8 cellular contexts compared by ENCODE assay signal in genomic region chr2:61993422-61994024, GRCh38.
DNase-seq lines count a peak whose midpoint lies in the region; TF ChIP-seq lines count a peak whose summit lies in the region.

No MANE protein-coding gene starts in this region.

- TF ChIP-seq CTCF in SK-N-SH (IDR thresholded peaks at IDR 0.05) (peak; percentile 87), esophagus muscularis mucosa (IDR thresholded peaks at IDR 0.05) (peak; percentile 56 to 71 (median 64)), neural progenitor cell (IDR thresholded peaks at IDR 0.05) (peak; percentile 75)

- no peak overlapping the region for H3K9ac ChIP-seq in SK-N-SH
- no peak overlapping the region for H3K9ac ChIP-seq in neural progenitor cell

- TF ChIP-seq POLR2A in esophagus muscularis mucosa (IDR thresholded peaks at IDR 0.05; ENCODE audit: low read depth), result no peak

- H3K4me3 ChIP-seq in SK-N-SH (ENCODE audit: low read depth in 2 of 2, low read length in 1 of 2), result no peak overlapping the region; a peak in 1 of 4 replicates
- no peak overlapping the region for H3K4me3 ChIP-seq in esophagus muscularis mucosa
- H3K4me3 ChIP-seq in neural progenitor cell, result no peak overlapping the region

- no peaks in the 10 kb centered on the region for H3K27me3 ChIP-seq in SK-N-SH (ENCODE audit: insufficient read depth)
- no peaks in the 10 kb centered on the region for H3K27me3 ChIP-seq in esophagus muscularis mucosa
- no peaks in the 10 kb centered on the region for H3K27me3 ChIP-seq in neural progenitor cell

- no peaks in the 10 kb centered on the region for H3K9me3 Mint-ChIP-seq in neural progenitor cell

- peaks cover 0 to 2% of the 10 kb centered on the region in 2 experiments; a peak in 1 of 4 replicates for H3K4me1 ChIP-seq in SK-N-SH (ENCODE audit: control insufficient read depth in 1 of 2, insufficient read depth in 2 of 2, low read depth in 1 of 2, low read length in 1 of 2)
- peaks cover 0 to 10% (median 3%) of the 10 kb centered on the region in 4 donors for H3K4me1 ChIP-seq in esophagus muscularis mucosa
- H3K4me1 ChIP-seq in neural progenitor cell, result peaks cover 3% of the 10 kb centered on the region

- H3K9me3 ChIP-seq in SK-N-SH, result no peaks in the 10 kb centered on the region
- no peaks in the 10 kb centered on the region for H3K9me3 ChIP-seq in esophagus muscularis mucosa
- H3K9me3 ChIP-seq in neural progenitor cell (ENCODE audit: low read depth), result no peaks in the 10 kb centered on the region

- H3K36me3 Mint-ChIP-seq in neural progenitor cell, result peaks cover 1% of the 10 kb centered on the region

- H3K27ac ChIP-seq in SK-N-SH (ENCODE audit: low read depth in 2 of 2, low read length in 1 of 2) (no peak overlapping the region), esophagus muscularis mucosa (replicated peaks in 1 of 4) (no peak overlapping the region), neural progenitor cell (no peak overlapping the region)

- POLR2A ChIA-PET in SK-N-SH (lab: Yijun Ruan, JAX), result no interaction called here

- intact Hi-C loops in esophagus muscularis mucosa (cut with DNase I), result loop anchor here (5.0 kb wide), 1 partner anchor 419 kb away; no protein-coding TSS in a partner anchor

- no peak overlapping the region for H3K4me3 Mint-ChIP-seq in neural progenitor cell

- no peaks in the 10 kb centered on the region for H3K27me3 Mint-ChIP-seq in neural progenitor cell (ENCODE audit: insufficient read depth, low read depth)

- no peak overlapping the region for H3K27ac Mint-ChIP-seq in neural progenitor cell

- H3K79me2 ChIP-seq in SK-N-SH (ENCODE audit: insufficient read depth) (no peaks in the 10 kb centered on the region), neural progenitor cell (ENCODE audit: low read depth) (no peaks in the 10 kb centered on the region)

- H2AFZ ChIP-seq in SK-N-SH (ENCODE audit: low read depth), result no peak overlapping the region
- no peak overlapping the region for H2AFZ ChIP-seq in neural progenitor cell (replicated peaks)

- CTCF ChIA-PET in SK-N-SH (lab: Yijun Ruan, JAX), result interaction anchor here (0.5 to 4.6 kb wide), 42 partner anchors 9 to 782 kb away, joined by 3 to 143 read pairs (median 4); no protein-coding TSS in a partner anchor

- H4K20me1 ChIP-seq in SK-N-SH (ENCODE audit: insufficient read depth) (no peaks in the 10 kb centered on the region), neural progenitor cell (ENCODE audit: low read depth) (no peaks in the 10 kb centered on the region)

- H3K4me2 ChIP-seq in SK-N-SH (no peak overlapping the region), neural progenitor cell (no peak overlapping the region)

- H3K36me3 ChIP-seq in SK-N-SH (replicated peaks in 1 of 2; ENCODE audit: control insufficient read depth in 1 of 2, insufficient read depth in 2 of 2, low read length in 1 of 2) (no peaks in the 10 kb centered on the region), esophagus muscularis mucosa (no peaks in the 10 kb centered on the region), neural progenitor cell (no peaks in the 10 kb centered on the region)

- peak; percentile 3 for DNase-seq in stimulated activated CD4-positive, alpha-beta T cell treated with anti-CD3 and anti-CD28 coated beads, Interleukin-1b, Interleukin-23, amount 100 ng/mL, for 48 hours
- DNase-seq in stimulated activated CD4-positive, alpha-beta T cell treated with anti-CD3 and anti-CD28 coated beads, Interleukin-4, amount 100 ng/mL, for 4 hours, result no peak
- peak; percentile 44 for DNase-seq in LHCN-M2 (ENCODE audit: low read depth)
- peak; percentile 57 for DNase-seq in SK-N-SH
- DNase-seq in esophagus muscularis mucosa (ENCODE audit: extremely low spot score), result no peak
- DNase-seq in neural progenitor cell (ENCODE audit: low spot score), result peak; percentile 55
- DNase-seq in HK-2 (ENCODE audit: unreplicated experiment), result no peak
- no peak for DNase-seq in activated CD8-positive, alpha-beta memory T cell treated with anti-CD3 and anti-CD28 coated beads, Interleukin-2, amount 50 U/mL, for 48 hours

- peak; percentile 95 for TF ChIP-seq RAD21 in SK-N-SH (IDR thresholded peaks at IDR 0.05; ENCODE audit: low read length)

- no peaks in the 10 kb centered on the region for H3K4me1 Mint-ChIP-seq in neural progenitor cell

- WGBS in SK-N-SH (ENCODE audit: low lambda C conversion rate), result 67% methylated on average over 3 of the region's 3 CpGs
- 79% methylated on average over 3 of the region's 3 CpGs for WGBS in esophagus muscularis mucosa

- H3K9me2 ChIP-seq in SK-N-SH, result no peaks in the 10 kb centered on the region

- TF ChIP-seq EP300 in SK-N-SH (IDR thresholded peaks at IDR 0.05; ENCODE audit: borderline replicate concordance in 1 of 2, low read depth in 1 of 2, low read length in 1 of 2) (no peak), esophagus muscularis mucosa (IDR thresholded peaks at IDR 0.05) (no peak)

- H3F3A ChIP-seq in SK-N-SH (replicated peaks; ENCODE audit: insufficient read depth), result no peaks in the 10 kb centered on the region
- no peaks in the 10 kb centered on the region for H3F3A ChIP-seq in neural progenitor cell (ENCODE audit: low read depth)

TF ChIP-seq in SK-N-SH, 30 proteins besides CTCF, POLR2A, EP300 and RAD21:
- TF ChIP-seq SMC3 (IDR thresholded peaks at IDR 0.05; ENCODE audit: low read depth, low read length) (peak; percentile 89), ELF1 (IDR thresholded peaks at IDR 0.05) (no peak)

Comparison
In these comparisons a context has a peak if more than half of its experiments do, and no peak if none do; other contexts are left out.
1. DNase-seq: peak in stimulated activated CD4-positive, alpha-beta T cell treated with anti-CD3 and anti-CD28 coated beads, Interleukin-1b, Interleukin-23, amount 100 ng/mL, for 48 hours (single experiment), LHCN-M2 (single experiment), SK-N-SH (single experiment) and neural progenitor cell (single experiment); none in stimulated activated CD4-positive, alpha-beta T cell treated with anti-CD3 and anti-CD28 coated beads, Interleukin-4, amount 100 ng/mL, for 4 hours (0 of 2), esophagus muscularis mucosa (single experiment), HK-2 (single experiment) and activated CD8-positive, alpha-beta memory T cell treated with anti-CD3 and anti-CD28 coated beads, Interleukin-2, amount 50 U/mL, for 48 hours (single experiment).
2. Peak in every context shown above with its lines, with median percentiles within 50 percentile points of each other: CTCF ChIP-seq.